19 cellular contexts compared by ENCODE assay signal in genomic region chr21:34024382-34024693, GRCh38. TPM values are rescaled to one million over a fixed set of nuclear protein-coding genes. Genes with fewer than 3 reads are reported as not detected.
A peak's percentile ranks its signal among the peaks of the same experiment; 100 is the strongest.
DNase-seq lines count a peak whose midpoint lies in the region; ATAC-seq and TF ChIP-seq lines count a peak whose summit lies in the region.
"Had no signal": no experiment of that assay in that cellular context is flagged by ENCODE, and none has a peak within 500 bp of the region (broad histone marks: within the 10 kb centered on the region; RNA-seq: fewer than 3 reads in every experiment).

No MANE protein-coding gene starts in this region.

- no peaks in the 10 kb centered on the region for H3K27me3 Mint-ChIP-seq in natural killer cell (ENCODE audit: low read depth in 2 of 2)
- H3K27me3 Mint-ChIP-seq: CD4-positive, alpha-beta memory T cell had no signal

- DNase-seq in DND-41 (no peak), lung (ENCODE audit: low spot score) (peak; percentile 3), natural killer cell (no peak), NCI-H526 (lab: John Stamatoyannopoulos, UW) (no peak), NCI-H748 treated with DMSO at 0.1 percent for 48 hours (lab: John Stamatoyannopoulos, UW) (no peak)
- DNase-seq: 8988T; ACHN; AML-193; BE2C; Calu3; CD4-positive, alpha-beta memory T cell; COR-L47; DMS79 treated with DMSO at 0.1 percent for 48 hours; GM23248; H7; HCEC 1CT had no signal

- no peak overlapping the region for H3K27ac Mint-ChIP-seq in natural killer cell
- H3K27ac Mint-ChIP-seq: CD4-positive, alpha-beta memory T cell had no signal

- intact Hi-C loops in natural killer cell (cut with micrococcal nuclease) = loop anchor here (1.0 to 5.0 kb wide), 4 partner anchors 49 to 1023 kb away; partner anchors contain the start of gene RUNX1

- TF ChIP-seq CTCF in DND-41 (IDR thresholded peaks at IDR 0.05; ENCODE audit: borderline replicate concordance, extremely low read depth, low read length, poor library complexity, severe bottlenecking) (no peak), lung (IDR thresholded peaks at IDR 0.05; ENCODE audit: control extremely low read depth, extremely low read depth) (no peak), natural killer cell (IDR thresholded peaks at IDR 0.05) (no peak)

- H3K4me1 ChIP-seq in DND-41 (ENCODE audit: insufficient read depth, low read length) (peaks cover 66% of the 10 kb centered on the region), lung (ENCODE audit: control insufficient read depth in 2 of 2, insufficient read depth in 2 of 2, low read length in 2 of 2) (peaks cover 7 to 13% of the 10 kb centered on the region in 2 donors), stomach smooth muscle (ENCODE audit: control insufficient read depth, insufficient read depth, low read length) (peaks cover 16% of the 10 kb centered on the region)
- H3K4me1 ChIP-seq: A549, BE2C had no signal

- H3K4me3 ChIP-seq in DND-41 (ENCODE audit: low read depth in 1 of 2, low read length in 2 of 2) (no peak overlapping the region), lung (no peak overlapping the region), stomach smooth muscle (ENCODE audit: low read length in 2 of 2) (peak overlapping the region; percentile 8 to 26)
- H3K4me3 ChIP-seq: A549, GM23248 had no signal

- no peak overlapping the region for H3K4me2 ChIP-seq in DND-41 (ENCODE audit: insufficient read depth, low read length)
- H3K4me2 ChIP-seq: A549 had no signal

- no peaks in the 10 kb centered on the region for H3K79me2 ChIP-seq in DND-41 (ENCODE audit: insufficient read depth, low read length)

- 94 to 96% methylated on average over 3 of the region's 3 CpGs for WGBS in lung, 2 donors

- no peaks in the 10 kb centered on the region for H4K20me1 ChIP-seq in DND-41 (ENCODE audit: insufficient read depth, low read length)

- H3K36me3 ChIP-seq in DND-41 (ENCODE audit: insufficient read depth, low read length) (no peaks in the 10 kb centered on the region), lung (ENCODE audit: control insufficient read depth in 2 of 2, insufficient read depth in 2 of 2, low read length in 2 of 2) (no peaks in the 10 kb centered on the region), stomach smooth muscle (ENCODE audit: control insufficient read depth in 2 of 2, insufficient read depth in 2 of 2, low read length in 2 of 2) (no peaks in the 10 kb centered on the region)
- H3K36me3 ChIP-seq: BE2C had no signal

- no peaks in the 10 kb centered on the region for H3K36me3 Mint-ChIP-seq in natural killer cell
- H3K36me3 Mint-ChIP-seq: CD4-positive, alpha-beta memory T cell had no signal

- H3K27me3 ChIP-seq in DND-41 (ENCODE audit: insufficient read depth, low read length, poor library complexity) = no peaks in the 10 kb centered on the region
- no peaks in the 10 kb centered on the region for H3K27me3 ChIP-seq in lung (ENCODE audit: control insufficient read depth, insufficient read depth)
- no peaks in the 10 kb centered on the region for H3K27me3 ChIP-seq in stomach smooth muscle (ENCODE audit: control insufficient read depth in 1 of 2, insufficient read depth in 2 of 2, low read length in 2 of 2)

- ATAC-seq in DND-41 (ENCODE audit: insufficient read depth, low read depth) = no peak
- no peak for ATAC-seq in lung (ENCODE audit: insufficient read depth, low FRiP score)
- ATAC-seq in natural killer cell = peak; percentile 51 to 55 (median 52)
- ATAC-seq in GM19324 (IDR thresholded peaks at IDR 0.05; ENCODE audit: low FRiP score, unreplicated experiment) = no peak
- ATAC-seq: A549 had no signal

- H2AFZ ChIP-seq in DND-41 (ENCODE audit: low read depth, low read length) = no peak overlapping the region
- H2AFZ ChIP-seq: GM23248 had no signal

- no peak overlapping the region for H3K4me3 Mint-ChIP-seq in natural killer cell
- H3K4me3 Mint-ChIP-seq: CD4-positive, alpha-beta memory T cell had no signal

- peaks cover 3 to 18% of the 10 kb centered on the region in 2 donors for H3K4me1 Mint-ChIP-seq in natural killer cell

- H3K9ac ChIP-seq in DND-41 (ENCODE audit: low read depth, low read length) = no peak overlapping the region
- peak overlapping the region in 1 of 2 donors; percentile 7 for H3K9ac ChIP-seq in stomach smooth muscle (ENCODE audit: low read length in 2 of 2)
- H3K9ac ChIP-seq: GM23248 had no signal

- H3K27ac ChIP-seq in DND-41 (ENCODE audit: low read length) (peak overlapping the region; percentile 55), lung (ENCODE audit: low read depth in 1 of 2, low read length in 1 of 2) (no peak overlapping the region), stomach smooth muscle (ENCODE audit: low read length) (peak overlapping the region; percentile 46)
- H3K27ac ChIP-seq: A549, GM23248 had no signal

- H3K9me3 Mint-ChIP-seq in natural killer cell = no peaks in the 10 kb centered on the region

- H3K9me3 ChIP-seq in DND-41 (ENCODE audit: insufficient read depth, low read length, severe bottlenecking) = peaks cover 5% of the 10 kb centered on the region
- peaks cover 0 to 2% of the 10 kb centered on the region in 2 donors for H3K9me3 ChIP-seq in lung (ENCODE audit: control insufficient read depth in 2 of 2, insufficient read depth in 1 of 2, low read length in 1 of 2)
- peaks cover 2 to 3% of the 10 kb centered on the region in 2 donors for H3K9me3 ChIP-seq in stomach smooth muscle (ENCODE audit: control insufficient read depth in 2 of 2, low read length in 2 of 2)
- H3K9me3 ChIP-seq: A549, BE2C had no signal

RNA-seq across cellular contexts. Expression of gene MRPS6, which starts 49.0 kb away (rescaled TPM):
- total RNA-seq in lung (10 to 100 TPM; 28.4 to 38.3 TPM), natural killer cell (10 to 100 TPM; 42.7 to 54.5 (median 44.3) TPM)
- 10 to 100 TPM; 35.9 to 73.9 TPM for polyA plus RNA-seq in lung

RNA-seq across cellular contexts. Expression of gene SLC5A3, which starts 49.0 kb away (rescaled TPM):
- total RNA-seq in lung (10 to 100 TPM; 10.9 to 49.1 TPM), natural killer cell (10 to 100 TPM; 14.5 to 25.1 (median 17.9) TPM)
- polyA plus RNA-seq in lung = 1 to 10 TPM; 1.8 to 3.1 TPM

Comparison
In these comparisons a context has a peak if more than half of its experiments do, and no peak if none do; other contexts are left out.
1. ATAC-seq: peak in natural killer cell (3 of 3); none in DND-41 (single experiment), lung (single experiment) and GM19324 (single experiment).
2. H3K27ac ChIP-seq: peak in DND-41 (single experiment) and stomach smooth muscle (single experiment); none in lung (0 of 2).
3. H3K4me3 ChIP-seq: peak in stomach smooth muscle (2 of 2); none in DND-41 (0 of 2) and lung (single experiment).